In the genomic region with DNA sequence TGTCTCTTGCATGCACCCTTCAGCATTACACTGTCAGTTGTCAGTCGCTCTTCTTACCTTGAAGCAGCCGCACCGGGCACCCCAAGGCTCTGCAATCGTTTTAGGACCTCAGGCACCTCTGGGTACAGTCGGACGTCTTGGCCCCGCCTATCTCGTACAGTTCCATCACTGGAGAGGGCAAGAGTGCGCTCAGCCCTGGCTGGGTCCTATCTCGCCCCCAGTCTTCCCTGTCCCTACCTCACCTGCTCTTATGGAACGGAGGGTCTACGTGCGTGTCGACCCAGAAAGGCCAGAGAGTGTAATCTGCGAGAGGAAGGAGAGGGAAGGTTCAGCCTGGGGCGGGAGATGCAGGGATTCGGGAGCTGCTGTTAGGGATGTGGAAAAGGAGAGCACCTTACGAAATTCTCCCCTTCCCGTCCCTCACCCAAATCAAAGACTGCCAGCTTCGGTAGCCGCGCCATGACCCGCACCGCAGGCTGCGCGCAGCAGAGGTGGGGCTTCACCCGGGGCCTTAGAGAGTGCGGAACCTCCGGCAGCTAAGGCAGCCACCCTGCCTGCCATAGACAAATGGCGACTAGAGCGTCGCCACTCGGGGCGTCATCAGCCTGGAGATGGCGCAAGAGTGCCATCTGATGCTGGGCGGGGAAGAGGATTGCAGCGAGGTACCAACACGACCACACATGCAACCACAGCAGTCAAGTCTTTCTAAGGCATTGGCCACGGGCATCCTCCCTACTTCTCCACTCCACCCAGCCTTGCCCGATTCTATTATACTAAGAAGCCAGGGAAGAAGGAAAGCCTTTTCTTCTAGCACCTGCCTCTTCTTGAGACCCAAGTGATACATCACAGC, we compare ENCODE assay signal across 8 cellular contexts.
DNase-seq lines count a peak whose midpoint lies in the region; ATAC-seq and TF ChIP-seq lines count a peak whose summit lies in the region.

MDP1 (minus strand) TSS at position 572 of the 850 bp plus-strand sequence; CDS start at position 461, 111 bp downstream.

- no peaks in the 10 kb centered on the region for H3K9me2 ChIP-seq in OCI-LY1 (ENCODE audit: low read depth, low read length)

- H3K4me1 ChIP-seq in HUES6 (ENCODE audit: control insufficient read depth, insufficient read depth, low read length) (peaks cover 4% of the 10 kb centered on the region), OCI-LY1 (ENCODE audit: insufficient read depth, low read length, severe bottlenecking) (peaks cover 32% of the 10 kb centered on the region), mucosa of rectum (ENCODE audit: control insufficient read depth in 2 of 2, insufficient read depth in 2 of 2, low read length in 2 of 2) (peaks cover 6 to 12% of the 10 kb centered on the region in 2 donors)

- peaks cover 9% of the 10 kb centered on the region for H3F3A ChIP-seq in OCI-LY1 (ENCODE audit: insufficient read depth, low read length)

- H3K27ac ChIP-seq in HUES6 (ENCODE audit: low read depth, low read length) (peak within 1 kb of the TSS; percentile 37; the same call in 1 of the 2 replicates), OCI-LY1 (ENCODE audit: low read depth, low read length, poor library complexity, severe bottlenecking) (peak within 1 kb of the TSS; percentile 86), mucosa of rectum (ENCODE audit: low read depth in 2 of 2, low read length in 2 of 2) (peak within 1 kb of the TSS; percentile 84 to 97)

- H3K36me3 ChIP-seq in HUES6 (ENCODE audit: control insufficient read depth, insufficient read depth, low read length) (peaks cover 18% of the 10 kb centered on the region), OCI-LY1 (ENCODE audit: insufficient read depth, low read length) (peaks cover 18% of the 10 kb centered on the region), mucosa of rectum (ENCODE audit: control insufficient read depth in 2 of 2, insufficient read depth in 2 of 2, low read length in 2 of 2) (peaks cover 13% of the 10 kb centered on the region in 2 donors)

- peak; percentile 89 for TF ChIP-seq CTCF in OCI-LY1 (IDR thresholded peaks at IDR 0.05; ENCODE audit: low read length)
- peak; percentile 54 for TF ChIP-seq CTCF in epithelial cell of esophagus (IDR thresholded peaks at IDR 0.05; ENCODE audit: insufficient read depth, low read depth, low read length, missing control alignments)

- H3K79me2 ChIP-seq in OCI-LY1 (ENCODE audit: insufficient read depth, low read length): peaks cover 1% of the 10 kb centered on the region; the same call in 1 of the 2 replicates

- peak within 1 kb of the TSS; percentile 71 for H3K4me2 ChIP-seq in OCI-LY1 (ENCODE audit: low read length)

- no peak within 1 kb of the TSS for H2AFZ ChIP-seq in OCI-LY1 (ENCODE audit: low read length)

- peak; percentile 94 for DNase-seq in DMS 273 (lab: John Stamatoyannopoulos, UW; ENCODE audit: unreplicated experiment)
- DNase-seq in activated CD8-positive, alpha-beta memory T cell treated with anti-CD3 and anti-CD28 coated beads, Interleukin-2, amount 50 U/mL, for 48 hours: peak; percentile 89
- DNase-seq in epithelial cell of esophagus (ENCODE audit: low read depth): peak; percentile 91
- DNase-seq in stimulated activated CD8-positive, alpha-beta memory T cell treated with anti-CD3 and anti-CD28 coated beads, Interleukin-4, amount 100 ng/mL, for 48 hours: peak; percentile 87

- H4K20me1 ChIP-seq in OCI-LY1 (ENCODE audit: insufficient read depth, low read length): no peaks in the 10 kb centered on the region

- H3K9ac ChIP-seq in HUES6 (ENCODE audit: low read length): peak within 1 kb of the TSS; percentile 93
- H3K9ac ChIP-seq in OCI-LY1 (ENCODE audit: low read length): peak within 1 kb of the TSS; percentile 81
- H3K9ac ChIP-seq in mucosa of rectum (ENCODE audit: low read depth in 1 of 2, low read length in 2 of 2): peak within 1 kb of the TSS; percentile 78 to 96

- no peaks in the 10 kb centered on the region for H3K27me3 ChIP-seq in HUES6 (ENCODE audit: control insufficient read depth, insufficient read depth, low read length)
- no peaks in the 10 kb centered on the region for H3K27me3 ChIP-seq in OCI-LY1 (ENCODE audit: insufficient read depth, low read length)
- no peaks in the 10 kb centered on the region for H3K27me3 ChIP-seq in mucosa of rectum (ENCODE audit: control insufficient read depth in 2 of 2, insufficient read depth in 2 of 2, low read length in 2 of 2)

- ATAC-seq in GM21423 (IDR thresholded peaks at IDR 0.05; ENCODE audit: unreplicated experiment): peak; percentile 65

- H3K9me3 ChIP-seq in HUES6 (ENCODE audit: control insufficient read depth, insufficient read depth, low read depth, low read length) (no peaks in the 10 kb centered on the region), OCI-LY1 (ENCODE audit: low read length) (no peaks in the 10 kb centered on the region), mucosa of rectum (ENCODE audit: control insufficient read depth in 2 of 2, low read length in 2 of 2) (no peaks in the 10 kb centered on the region)

- H3K4me3 ChIP-seq in HUES6 (ENCODE audit: low read depth, low read length) (peak within 1 kb of the TSS; percentile 92), OCI-LY1 (ENCODE audit: low read depth, low read length, poor library complexity, severe bottlenecking) (peak within 1 kb of the TSS; percentile 73), epithelial cell of esophagus (ENCODE audit: low read length) (peak within 1 kb of the TSS; percentile 64), mucosa of rectum (ENCODE audit: low read length in 2 of 2) (peak within 1 kb of the TSS; percentile 84 to 99)

Comparison
In these comparisons a context has a peak if more than half of its experiments do, and no peak if none do; other contexts are left out.
1. Peak in every context shown above with its lines: DNase-seq, ATAC-seq, H3K4me3 ChIP-seq and H3K27ac ChIP-seq.
2. H3K27ac ChIP-seq: peak in every context shown above with its lines; median percentile 90 in mucosa of rectum; 86 in OCI-LY1; 37 in HUES6.